ENCODE assay signal across 15 cellular contexts in genomic region chr4:61511716-61512488, GRCh38.
A peak's percentile ranks its signal among the peaks of the same experiment; 100 is the strongest.
DNase-seq lines count a peak whose midpoint lies in the region; ATAC-seq and TF ChIP-seq lines count a peak whose summit lies in the region.
"Had no signal": no experiment of that assay in that cellular context is flagged by ENCODE, and none has a peak within 500 bp of the region (broad histone marks: within the 10 kb centered on the region; RNA-seq: fewer than 3 reads in every experiment).

No MANE protein-coding gene starts in this region.

- H3K9me3 Mint-ChIP-seq in MCF 10A (ENCODE audit: unreplicated experiment) = no peaks in the 10 kb centered on the region
- peaks cover 6% of the 10 kb centered on the region for H3K9me3 Mint-ChIP-seq in activated CD8-positive, alpha-beta memory T cell treated with anti-CD3 and anti-CD28 coated beads, Interleukin-2, amount 10 ng/mL, durations not matched to agents 7 days and 5 days (ENCODE audit: low read depth)

- H3K9ac ChIP-seq in adipocyte (ENCODE audit: low read length) = no peak overlapping the region

- ATAC-seq in foreskin keratinocyte (peak; percentile 95), aorta (ENCODE audit: low FRiP score) (peak; percentile 82), HG03571 (IDR thresholded peaks at IDR 0.05; ENCODE audit: unreplicated experiment) (no peak)
- ATAC-seq in activated CD8-positive, alpha-beta memory T cell treated with anti-CD3 and anti-CD28 coated beads, Interleukin-2, amount 10 ng/mL, durations not matched to agents 7 days and 5 days = no peak

- WGBS in aorta, 2 donors = 43 to 47% methylated on average over 2 of the region's 2 CpGs

- H3K4me3 ChIP-seq in breast epithelium (no peak overlapping the region), adipocyte (ENCODE audit: low read length) (no peak overlapping the region), aorta (ENCODE audit: low read length in 2 of 2) (no peak overlapping the region)
- H3K4me3 ChIP-seq: right atrium auricular region, tibial artery had no signal

- H3K36me3 Mint-ChIP-seq in MCF 10A (ENCODE audit: insufficient read depth, unreplicated experiment) = peaks cover 6% of the 10 kb centered on the region
- no peaks in the 10 kb centered on the region for H3K36me3 Mint-ChIP-seq in activated CD8-positive, alpha-beta memory T cell treated with anti-CD3 and anti-CD28 coated beads, Interleukin-2, amount 10 ng/mL, durations not matched to agents 7 days and 5 days
- H3K36me3 Mint-ChIP-seq: activated naive CD4-positive, alpha-beta T cell treated with anti-CD3 and anti-CD28 coated beads, Interleukin-2, amount 10 ng/mL, durations not matched to agents 7 days and 5 days had no signal

- H3K4me3 Mint-ChIP-seq in MCF 10A (ENCODE audit: unreplicated experiment) = no peak overlapping the region
- no peak overlapping the region for H3K4me3 Mint-ChIP-seq in activated CD8-positive, alpha-beta memory T cell treated with anti-CD3 and anti-CD28 coated beads, Interleukin-2, amount 10 ng/mL, durations not matched to agents 7 days and 5 days
- H3K4me3 Mint-ChIP-seq: activated naive CD4-positive, alpha-beta T cell treated with anti-CD3 and anti-CD28 coated beads, Interleukin-2, amount 10 ng/mL, durations not matched to agents 7 days and 5 days had no signal

- H3K27me3 ChIP-seq in breast epithelium = no peaks in the 10 kb centered on the region
- no peaks in the 10 kb centered on the region for H3K27me3 ChIP-seq in adipocyte (replicated peaks; ENCODE audit: control insufficient read depth, insufficient read depth, low read length)
- no peaks in the 10 kb centered on the region for H3K27me3 ChIP-seq in foreskin keratinocyte
- no peaks in the 10 kb centered on the region for H3K27me3 ChIP-seq in aorta (ENCODE audit: control insufficient read depth in 1 of 2, insufficient read depth in 2 of 2, low read length in 1 of 2)
- H3K27me3 ChIP-seq: right atrium auricular region, tibial artery had no signal

- peaks cover 0 to 6% of the 10 kb centered on the region in 2 donors for H3K9me3 ChIP-seq in breast epithelium
- no peaks in the 10 kb centered on the region for H3K9me3 ChIP-seq in adipocyte (ENCODE audit: control insufficient read depth, low read length)
- H3K9me3 ChIP-seq in aorta (ENCODE audit: control insufficient read depth, low read length) = no peaks in the 10 kb centered on the region
- H3K9me3 ChIP-seq: tibial artery had no signal

- CTCF ChIA-PET in MCF 10A (lab: Yijun Ruan, JAX) = interaction anchor here (2.3 kb wide), 1 partner anchor 11 kb away, joined by 6 read pairs; no protein-coding TSS in a partner anchor
- CTCF ChIA-PET in activated CD8-positive, alpha-beta memory T cell treated with anti-CD3 and anti-CD28 coated beads, Interleukin-2, amount 10 ng/mL, durations not matched to agents 7 days and 5 days (lab: Charles Lee) = no interaction called here

- no peaks in the 10 kb centered on the region for H3K4me1 Mint-ChIP-seq in MCF 10A (ENCODE audit: insufficient read depth, unreplicated experiment)
- H3K4me1 Mint-ChIP-seq in activated CD8-positive, alpha-beta memory T cell treated with anti-CD3 and anti-CD28 coated beads, Interleukin-2, amount 10 ng/mL, durations not matched to agents 7 days and 5 days = no peaks in the 10 kb centered on the region
- H3K4me1 Mint-ChIP-seq: activated naive CD4-positive, alpha-beta T cell treated with anti-CD3 and anti-CD28 coated beads, Interleukin-2, amount 10 ng/mL, durations not matched to agents 7 days and 5 days had no signal

- no peak for TF ChIP-seq POLR2A in breast epithelium (IDR thresholded peaks at IDR 0.05)

- TF ChIP-seq CTCF in MCF 10A (IDR thresholded peaks at IDR 0.05; ENCODE audit: unreplicated experiment) (no peak), breast epithelium (IDR thresholded peaks at IDR 0.05) (no peak), foreskin keratinocyte (conservative IDR thresholded peaks at IDR 0.05) (no peak)

- intact Hi-C loops in MCF 10A (cut with micrococcal nuclease) = no loop called here
- intact Hi-C loops in breast epithelium (cut with DNase I; ENCODE audit: low total_unique reads) = no loop called here
- intact Hi-C loops in aorta (cut with DNase I) = no loop called here

- DNase-seq in MCF 10A (ENCODE audit: unreplicated experiment) (peak; percentile 64), breast epithelium (ENCODE audit: low spot score in 2 of 2) (no peak), adipocyte (ENCODE audit: low read depth) (peak; percentile 81), foreskin keratinocyte (peak; percentile 44 to 74), aorta (no peak), NCI-H2171 (lab: John Stamatoyannopoulos, UW) (no peak)
- DNase-seq in activated CD8-positive, alpha-beta memory T cell treated with anti-CD3 and anti-CD28 coated beads, Interleukin-2, amount 10 ng/mL, durations not matched to agents 7 days and 5 days = no peak
- DNase-seq: 8988T; activated CD4-positive, alpha-beta T cell treated with anti-CD3 and anti-CD28 coated beads, Interleukin-2, amount 50 U/mL, for 48 hours; activated naive CD4-positive, alpha-beta T cell treated with anti-CD3 and anti-CD28 coated beads, Interleukin-2, amount 10 ng/mL, durations not matched to agents 7 days and 5 days; DMS79 treated with DMSO at 0.1 percent for 48 hours; NCI-H1694 treated with DMSO at 0.1 percent for 48 hours; tibial artery had no signal

- no peaks in the 10 kb centered on the region for H3K27me3 Mint-ChIP-seq in MCF 10A (ENCODE audit: insufficient read depth, unreplicated experiment)
- H3K27me3 Mint-ChIP-seq in activated CD8-positive, alpha-beta memory T cell treated with anti-CD3 and anti-CD28 coated beads, Interleukin-2, amount 10 ng/mL, durations not matched to agents 7 days and 5 days = no peaks in the 10 kb centered on the region
- H3K27me3 Mint-ChIP-seq: activated naive CD4-positive, alpha-beta T cell treated with anti-CD3 and anti-CD28 coated beads, Interleukin-2, amount 10 ng/mL, durations not matched to agents 7 days and 5 days had no signal

- H3K4me1 ChIP-seq in breast epithelium = no peaks in the 10 kb centered on the region
- peaks cover 4% of the 10 kb centered on the region for H3K4me1 ChIP-seq in adipocyte (ENCODE audit: control insufficient read depth, insufficient read depth, low read length)
- H3K4me1 ChIP-seq in foreskin keratinocyte = peaks cover 19% of the 10 kb centered on the region
- H3K4me1 ChIP-seq in aorta (ENCODE audit: control insufficient read depth in 1 of 2, insufficient read depth in 2 of 2, low read length in 2 of 2) = peaks cover 0 to 3% of the 10 kb centered on the region in 2 donors
- H3K4me1 ChIP-seq: right atrium auricular region had no signal

- H3K27ac ChIP-seq in breast epithelium (no peak overlapping the region), foreskin keratinocyte (no peak overlapping the region), aorta (ENCODE audit: low read depth in 1 of 2, low read length in 2 of 2) (no peak overlapping the region)
- H3K27ac ChIP-seq: right atrium auricular region had no signal

- H3K36me3 ChIP-seq in breast epithelium = no peaks in the 10 kb centered on the region
- H3K36me3 ChIP-seq in adipocyte (ENCODE audit: control insufficient read depth, insufficient read depth, low read length, severe bottlenecking) = no peaks in the 10 kb centered on the region
- H3K36me3 ChIP-seq in aorta (ENCODE audit: control insufficient read depth in 1 of 2, insufficient read depth in 2 of 2, low read length in 1 of 2) = no peaks in the 10 kb centered on the region
- H3K36me3 ChIP-seq: right atrium auricular region, tibial artery had no signal

- no TSS peak for BruUV-seq in MCF 10A (replicated peaks; lab: Mats Ljungman, UMichigan)

- H3K27ac Mint-ChIP-seq in MCF 10A (ENCODE audit: low read depth, unreplicated experiment) = peak overlapping the region; percentile 1
- H3K27ac Mint-ChIP-seq in activated CD8-positive, alpha-beta memory T cell treated with anti-CD3 and anti-CD28 coated beads, Interleukin-2, amount 10 ng/mL, durations not matched to agents 7 days and 5 days = no peak overlapping the region
- H3K27ac Mint-ChIP-seq: activated naive CD4-positive, alpha-beta T cell treated with anti-CD3 and anti-CD28 coated beads, Interleukin-2, amount 10 ng/mL, durations not matched to agents 7 days and 5 days had no signal

- POLR2A ChIA-PET in MCF 10A (lab: Yijun Ruan, JAX) = interaction anchor here (0.6 to 1.4 kb wide), 4 partner anchors 49 to 1042 kb away, joined by 3 read pairs; no protein-coding TSS in a partner anchor

Comparison
In these comparisons a context has a peak if more than half of its experiments do, and no peak if none do; other contexts are left out.
1. DNase-seq: peak in MCF 10A (single experiment), adipocyte (single experiment) and foreskin keratinocyte (2 of 2); none in breast epithelium (0 of 2), aorta (0 of 2), NCI-H2171 (single experiment) and activated CD8-positive, alpha-beta memory T cell treated with anti-CD3 and anti-CD28 coated beads, Interleukin-2, amount 10 ng/mL, durations not matched to agents 7 days and 5 days (single experiment).
2. ATAC-seq: peak in foreskin keratinocyte (single experiment) and aorta (single experiment); none in activated CD8-positive, alpha-beta memory T cell treated with anti-CD3 and anti-CD28 coated beads, Interleukin-2, amount 10 ng/mL, durations not matched to agents 7 days and 5 days (single experiment) and HG03571 (single experiment).